ENCODE assay signal across 23 cellular contexts in the genomic region with DNA sequence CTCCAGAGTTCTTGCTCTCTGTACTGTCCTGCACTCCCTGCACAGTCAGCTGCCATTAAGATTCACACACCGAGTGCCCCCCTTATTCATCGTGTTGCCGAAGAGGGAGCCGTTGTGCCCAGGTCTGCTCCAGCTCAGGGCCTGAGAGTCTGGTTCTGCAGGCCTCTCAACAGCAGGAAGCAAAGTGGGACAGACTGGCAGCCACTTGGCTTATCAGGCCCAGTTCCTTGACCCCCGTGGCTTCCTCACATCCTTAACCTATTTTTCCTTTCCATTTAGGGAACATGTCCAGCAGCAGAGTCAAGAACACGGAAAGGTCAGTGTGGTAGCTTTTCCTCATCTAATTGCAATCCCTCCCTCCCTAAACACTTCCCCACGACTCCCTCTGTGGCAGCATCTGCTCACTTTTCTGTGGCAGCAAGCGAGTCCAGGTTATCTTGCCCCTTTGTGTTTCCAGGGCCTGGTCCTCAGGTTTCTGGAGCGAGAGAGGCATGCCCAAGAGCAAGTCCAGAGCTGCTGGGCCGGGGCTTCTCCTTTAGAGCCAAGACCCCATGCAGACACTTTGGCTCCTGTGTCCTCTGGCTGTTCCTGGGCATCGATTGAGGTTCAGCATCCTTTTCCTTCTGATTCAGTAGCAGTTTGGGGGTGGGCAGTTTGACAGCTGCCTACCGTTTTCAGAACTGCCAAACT. TPM values are rescaled to one million over a fixed set of nuclear protein-coding genes. Genes with fewer than 3 reads are reported as not detected.
DNase-seq lines count a peak whose midpoint lies in the region; ATAC-seq, FAIRE-seq and TF ChIP-seq lines count a peak whose summit lies in the region.
"Had no signal": no experiment of that assay in that cellular context is flagged by ENCODE, and none has a peak within 500 bp of the region (broad histone marks: within the 10 kb centered on the region; RNA-seq: fewer than 3 reads in every experiment).

No MANE protein-coding gene starts in this region.

- peak overlapping the region; percentile 96 for H3K27ac ChIP-seq in OCI-LY3 (ENCODE audit: low read length)
- no peak overlapping the region for H3K27ac ChIP-seq in endodermal cell (ENCODE audit: low read depth, low read length)
- H3K27ac ChIP-seq: C4-2B, GM23248, Peyer's patch had no signal

- H3K4me3 ChIP-seq in OCI-LY3 (ENCODE audit: low read length) (no peak overlapping the region), endodermal cell (ENCODE audit: low read length) (no peak overlapping the region)
- H3K4me3 ChIP-seq: GM23248, Peyer's patch had no signal

- H2AFZ ChIP-seq in OCI-LY3 (ENCODE audit: low read depth, low read length): no peak overlapping the region
- H2AFZ ChIP-seq: GM23248 had no signal

- no peaks in the 10 kb centered on the region for H3K27me3 Mint-ChIP-seq in endodermal cell (ENCODE audit: insufficient read depth)
- H3K27me3 Mint-ChIP-seq: B cell; CD8-positive, alpha-beta memory T cell had no signal

- H3K36me3 ChIP-seq in OCI-LY3 (replicated peaks; ENCODE audit: low read depth, low read length) (peaks cover 26% of the 10 kb centered on the region), endodermal cell (ENCODE audit: control insufficient read depth, insufficient read depth, low read length) (peaks cover 64% of the 10 kb centered on the region)
- H3K36me3 ChIP-seq: Peyer's patch had no signal

- H3K27ac Mint-ChIP-seq in endodermal cell: peak overlapping the region; percentile 55
- H3K27ac Mint-ChIP-seq: B cell, HFFc6 had no signal

- peak; percentile 20 for FAIRE-seq in HTR-8/SVneo (lab: Jason Lieb, UNC)

- DNase-seq in HTR-8/SVneo (ENCODE audit: insufficient read length, low spot score) (no peak), endodermal cell (no peak), DMS53 (lab: John Stamatoyannopoulos, UW) (no peak), NCI-H748 (lab: John Stamatoyannopoulos, UW; ENCODE audit: unreplicated experiment) (no peak)
- DNase-seq in activated CD8-positive, alpha-beta memory T cell treated with anti-CD3 and anti-CD28 coated beads for 24 hours: no peak
- DNase-seq: CD8-positive, alpha-beta memory T cell; DND-41; GM23248; H9; HFFc6; KBM-7; MV-4-11; NCI-H1105; NCI-H1436 treated with DMSO at 0.1 percent for 48 hours; NCI-H187 treated with DMSO at 0.1 percent for 48 hours; NCI-H2171 treated with DMSO at 0.1 percent for 48 hours; NCI-H526; Peyer's patch had no signal

- H3K9me3 ChIP-seq in OCI-LY3 (ENCODE audit: insufficient read depth, low read length) (no peaks in the 10 kb centered on the region), endodermal cell (ENCODE audit: control insufficient read depth, low read length) (no peaks in the 10 kb centered on the region)
- H3K9me3 ChIP-seq: Peyer's patch had no signal

- no peak overlapping the region for H3K4me2 ChIP-seq in OCI-LY3 (ENCODE audit: low read length)

- TF ChIP-seq CTCF in OCI-LY3 (IDR thresholded peaks at IDR 0.05; ENCODE audit: low read depth, low read length) (no peak), endodermal cell (conservative IDR thresholded peaks at IDR 0.05) (no peak)

- no peak for ATAC-seq in GM21390 (IDR thresholded peaks at IDR 0.05; ENCODE audit: unreplicated experiment)
- ATAC-seq: SK-N-SH treated with all-trans-retinoic acid at 6 μM for 48 hours had no signal

- H3K4me1 Mint-ChIP-seq in endodermal cell: peaks cover 3% of the 10 kb centered on the region
- H3K4me1 Mint-ChIP-seq: B cell; CD8-positive, alpha-beta memory T cell had no signal

- H3K4me3 Mint-ChIP-seq in endodermal cell: no peak overlapping the region
- H3K4me3 Mint-ChIP-seq: B cell; CD8-positive, alpha-beta memory T cell; H9; HFFc6 had no signal

- 94 to 98% methylated on average over 11 to 12 of the region's 12 CpGs for WGBS in endodermal cell (ENCODE audit: insufficient coverage in 1 of 2, insufficient read length in 1 of 2), 2 experiments

- H3K79me2 ChIP-seq in OCI-LY3 (ENCODE audit: low read length): no peaks in the 10 kb centered on the region

- H4K20me1 ChIP-seq in OCI-LY3 (ENCODE audit: insufficient read depth, low read length): no peaks in the 10 kb centered on the region

- peaks cover 68% of the 10 kb centered on the region for H3K36me3 Mint-ChIP-seq in endodermal cell (ENCODE audit: low read depth)

- H3K9me3 Mint-ChIP-seq in endodermal cell: no peaks in the 10 kb centered on the region
- H3K9me3 Mint-ChIP-seq: CD8-positive, alpha-beta memory T cell; H9; HFFc6 had no signal

- peaks cover 35% of the 10 kb centered on the region for H3K4me1 ChIP-seq in OCI-LY3 (ENCODE audit: low read length)
- H3K4me1 ChIP-seq in endodermal cell (ENCODE audit: control insufficient read depth, insufficient read depth, low read length): no peaks in the 10 kb centered on the region
- H3K4me1 ChIP-seq: Peyer's patch had no signal

- no peak overlapping the region for H3K9ac ChIP-seq in OCI-LY3 (ENCODE audit: low read length)
- no peak overlapping the region for H3K9ac ChIP-seq in endodermal cell (ENCODE audit: extremely low read depth, low read length, poor library complexity, severe bottlenecking)
- H3K9ac ChIP-seq: GM23248 had no signal

- H3K27me3 ChIP-seq in OCI-LY3 (ENCODE audit: low read depth, low read length) (no peaks in the 10 kb centered on the region), endodermal cell (ENCODE audit: control insufficient read depth, insufficient read depth, low read length, poor library complexity, severe bottlenecking) (no peaks in the 10 kb centered on the region)
- H3K27me3 ChIP-seq: Peyer's patch had no signal

RNA-seq across cellular contexts. Expression of a gene that starts 22.1 kb away (rescaled TPM):
- total RNA-seq in endodermal cell: 1 to 10 TPM; 1.9 to 3.5 TPM
- polyA plus RNA-seq in endodermal cell (2013, experiment 1 of 2): 3.9 TPM
- 3.6 TPM for polyA plus RNA-seq in endodermal cell (2013, experiment 2 of 2)
- polyA plus RNA-seq: CD8-positive, alpha-beta memory T cell had no signal

RNA-seq across cellular contexts. Expression of a gene that starts 28.2 kb away (rescaled TPM):
- 10 to 100 TPM; 31.1 to 44.9 TPM for total RNA-seq in endodermal cell
- 30.5 TPM for polyA plus RNA-seq in endodermal cell (2013, experiment 1 of 2)
- polyA plus RNA-seq in endodermal cell (2013, experiment 2 of 2): 26.6 TPM

RNA-seq across cellular contexts. Expression of a gene that starts 47.1 kb away (rescaled TPM):
- total RNA-seq in endodermal cell: 10 to 100 TPM; 35.7 to 38.1 TPM
- polyA plus RNA-seq in endodermal cell (2013, experiment 1 of 2): 24.0 TPM
- polyA plus RNA-seq in endodermal cell (2013, experiment 2 of 2): 25.0 TPM
